9 cellular contexts compared by ENCODE assay signal in genomic region chr10:79112898-79113431, GRCh38. TPM values are rescaled to one million over a fixed set of nuclear protein-coding genes. Genes with fewer than 3 reads are reported as not detected.
DNase-seq lines count a peak whose midpoint lies in the region; ATAC-seq, FAIRE-seq and TF ChIP-seq lines count a peak whose summit lies in the region.
"Had no signal": no experiment of that assay in that cellular context is flagged by ENCODE, and none has a peak within 500 bp of the region (broad histone marks: within the 10 kb centered on the region; RNA-seq: fewer than 3 reads in every experiment).

No MANE protein-coding gene starts in this region.

- H3K18ac ChIP-seq in H9 (ENCODE audit: insufficient read length, low read depth, low read length), result peak overlapping the region; percentile 18

- H2BK15ac ChIP-seq in H9 (ENCODE audit: low read depth, low read length), result no peak overlapping the region

- H3K23ac ChIP-seq in H9 (ENCODE audit: insufficient read length, low read depth, low read length), result no peak overlapping the region

- peak; percentile 14 for ATAC-seq in stimulated activated effector memory CD8-positive, alpha-beta T cell treated with anti-CD3 and anti-CD28 coated beads, Interleukin-12 subunit alpha, Interleukin-12 subunit beta, amount 100 ng/mL, for 72 hours
- ATAC-seq in GM19467 (IDR thresholded peaks at IDR 0.05; ENCODE audit: unreplicated experiment), result no peak

- H2BK20ac ChIP-seq in H9 (ENCODE audit: low read depth, low read length, poor library complexity, severe bottlenecking), result no peak overlapping the region

- H3K9me3 ChIP-seq in H9 (ENCODE audit: control insufficient read depth, low read depth, low read length) (no peaks in the 10 kb centered on the region), keratinocyte (ENCODE audit: control insufficient read depth, low read depth, low read length) (no peaks in the 10 kb centered on the region)

- H3K9me3 Mint-ChIP-seq in H9, result no peaks in the 10 kb centered on the region
- no peaks in the 10 kb centered on the region for H3K9me3 Mint-ChIP-seq in stimulated activated effector memory CD8-positive, alpha-beta T cell treated with anti-CD3 and anti-CD28 coated beads, Interleukin-12 subunit alpha, Interleukin-12 subunit beta, amount 100 ng/mL, for 72 hours

- H3K14ac ChIP-seq in H9 (ENCODE audit: insufficient read depth, low read length), result peak overlapping the region; percentile 59

- H4K20me1 ChIP-seq in H9 (ENCODE audit: control insufficient read depth, insufficient read depth, insufficient read length) (no peaks in the 10 kb centered on the region), keratinocyte (ENCODE audit: control insufficient read depth, extremely low read depth, insufficient read depth, low read length) (no peaks in the 10 kb centered on the region)

- no peak overlapping the region for H4K91ac ChIP-seq in H9 (ENCODE audit: insufficient read length, low read depth, low read length)

- H3K4me3 ChIP-seq in astrocyte of the spinal cord (ENCODE audit: low read depth, low read length) (no peak overlapping the region), keratinocyte (ENCODE audit: control insufficient read depth in 2 of 3, extremely low read depth in 1 of 3, insufficient read depth in 2 of 3, low read depth in 1 of 3, low read length in 3 of 3) (no peak overlapping the region)

- no peak overlapping the region for H4K5ac ChIP-seq in H9 (ENCODE audit: insufficient read length, low read depth, low read length)

- no peak overlapping the region for H2AK5ac ChIP-seq in H9 (ENCODE audit: insufficient read length, low read length)

- H2AFZ ChIP-seq in H9 (ENCODE audit: low read length) (no peak overlapping the region), keratinocyte (ENCODE audit: control insufficient read depth, low read length) (peak overlapping the region; percentile 91)

- H3K36me3 Mint-ChIP-seq in H9 (ENCODE audit: insufficient read depth in 1 of 3, low read depth in 3 of 3), result peaks cover 3 to 20% (median 5%) of the 10 kb centered on the region in 3 experiments; a peak in 5 of 7 replicates
- H3K36me3 Mint-ChIP-seq in stimulated activated effector memory CD8-positive, alpha-beta T cell treated with anti-CD3 and anti-CD28 coated beads, Interleukin-12 subunit alpha, Interleukin-12 subunit beta, amount 100 ng/mL, for 72 hours, result peaks cover 13% of the 10 kb centered on the region

- H3K4me1 ChIP-seq in H9 (ENCODE audit: insufficient read depth, low read length) (peaks cover 6% of the 10 kb centered on the region; the same call in 1 of the 2 replicates), keratinocyte (ENCODE audit: control insufficient read depth, extremely low read depth, insufficient read depth, low read length) (peaks cover 31% of the 10 kb centered on the region)

- no peak overlapping the region for H2BK12ac ChIP-seq in H9 (ENCODE audit: insufficient read length, low read depth, low read length)

- DNase-seq in H9 (no peak), astrocyte of the spinal cord (ENCODE audit: low read depth, low spot score) (peak; percentile 82), keratinocyte (ENCODE audit: low read depth, low spot score) (peak; percentile 36), NCI-H748 treated with DMSO at 0.1 percent for 48 hours (lab: John Stamatoyannopoulos, UW) (no peak), DMS153 treated with DMSO at 0.1 percent for 48 hours (lab: John Stamatoyannopoulos, UW; ENCODE audit: unreplicated experiment) (no peak)
- DNase-seq in stimulated activated effector memory CD8-positive, alpha-beta T cell treated with anti-CD3 and anti-CD28 coated beads, Interleukin-12 subunit alpha, Interleukin-12 subunit beta, amount 100 ng/mL, for 72 hours (ENCODE audit: low spot score in 2 of 2), result no peak
- no peak for DNase-seq in stimulated activated CD4-positive, alpha-beta T cell treated with anti-CD3 and anti-CD28 coated beads, Interleukin-1b, Interleukin-23, amount 100 ng/mL, for 48 hours
- DNase-seq: NK-92 treated with Interleukin-12 subunit alpha and Interleukin-12 subunit beta, amount 100 ng/mL, for 24 hours had no signal

- H3T11ph ChIP-seq in H9 (ENCODE audit: low read length), result no peak overlapping the region

- no peak overlapping the region for H3K27ac ChIP-seq in H9 (ENCODE audit: insufficient read length, low read depth, low read length)
- peak overlapping the region; percentile 71 for H3K27ac ChIP-seq in keratinocyte (ENCODE audit: control insufficient read depth, insufficient read depth, low read length)

- in situ Hi-C loops in astrocyte of the spinal cord (cut with HindIII; ENCODE audit: low sequenced_read_pairs), result no loop called here

- WGBS in H9 (ENCODE audit: extremely low coverage, insufficient read length, low lambda C conversion rate), result no CpG with 5 or more reads among the region's 11 CpGs

- no peak overlapping the region for H3K4ac ChIP-seq in H9 (ENCODE audit: low read depth, low read length)

- H4K8ac ChIP-seq in H9 (replicated peaks; ENCODE audit: insufficient read length, low read depth, low read length), result no peak overlapping the region

- H3K4me3 Mint-ChIP-seq in H9, result no peak overlapping the region
- no peak overlapping the region for H3K4me3 Mint-ChIP-seq in stimulated activated effector memory CD8-positive, alpha-beta T cell treated with anti-CD3 and anti-CD28 coated beads, Interleukin-12 subunit alpha, Interleukin-12 subunit beta, amount 100 ng/mL, for 72 hours

- no peak overlapping the region for H2BK120ac ChIP-seq in H9 (ENCODE audit: low read depth, low read length, poor library complexity, severe bottlenecking)

- H2BK5ac ChIP-seq in H9 (ENCODE audit: insufficient read length, low read length), result no peak overlapping the region

- H3K4me1 Mint-ChIP-seq in H9, result peaks cover 57 to 69% of the 10 kb centered on the region in 2 experiments
- H3K4me1 Mint-ChIP-seq in stimulated activated effector memory CD8-positive, alpha-beta T cell treated with anti-CD3 and anti-CD28 coated beads, Interleukin-12 subunit alpha, Interleukin-12 subunit beta, amount 100 ng/mL, for 72 hours, result peaks cover 75% of the 10 kb centered on the region

- TF ChIP-seq CTCF in H9 (conservative IDR thresholded peaks at IDR 0.05) (no peak), astrocyte of the spinal cord (IDR thresholded peaks at IDR 0.05; ENCODE audit: low read depth, low read length) (no peak), keratinocyte (optimal IDR thresholded peaks at IDR 0.05 in 1 of 3, IDR thresholded peaks at IDR 0.05 in 1 of 3, conservative IDR thresholded peaks at IDR 0.05 in 1 of 3; ENCODE audit: extremely low read depth in 1 of 3, insufficient read depth in 2 of 3, low read length in 3 of 3) (no peak)

- peak overlapping the region; percentile 78 to 89 (median 82); a peak in 6 of 7 replicates for H3K27ac Mint-ChIP-seq in H9
- H3K27ac Mint-ChIP-seq in stimulated activated effector memory CD8-positive, alpha-beta T cell treated with anti-CD3 and anti-CD28 coated beads, Interleukin-12 subunit alpha, Interleukin-12 subunit beta, amount 100 ng/mL, for 72 hours, result no peak overlapping the region

- no peaks in the 10 kb centered on the region for H3K9me1 ChIP-seq in keratinocyte (ENCODE audit: control insufficient read depth, extremely low read depth, insufficient read depth, low read length)

- H3K27me3 Mint-ChIP-seq in H9 (ENCODE audit: low read depth), result no peaks in the 10 kb centered on the region

- no peaks in the 10 kb centered on the region for H3K27me3 ChIP-seq in H9 (ENCODE audit: insufficient read depth, low read length)
- H3K27me3 ChIP-seq in keratinocyte (ENCODE audit: control insufficient read depth, extremely low read depth, insufficient read depth, low read length), result no peaks in the 10 kb centered on the region

- H3K4me2 ChIP-seq in H9 (ENCODE audit: insufficient read depth, insufficient read length, low read length) (no peak overlapping the region), keratinocyte (ENCODE audit: control insufficient read depth, extremely low read depth, insufficient read depth, low read depth, low read length) (peak overlapping the region; percentile 56)

- H3K36me3 ChIP-seq in keratinocyte (ENCODE audit: control insufficient read depth in 2 of 2, extremely low read depth in 1 of 2, insufficient read depth in 2 of 2, low read length in 2 of 2), result no peaks in the 10 kb centered on the region

- peak; percentile 39 for FAIRE-seq in keratinocyte (lab: Jason Lieb, UNC)

- H3K79me1 ChIP-seq in H9 (ENCODE audit: insufficient read depth, low read depth, low read length, poor library complexity, severe bottlenecking), result peaks cover 2% of the 10 kb centered on the region

- dilution Hi-C loops in keratinocyte (cut with MboI; ENCODE audit: extremely low pct_ligation_motif_present, low sequenced_read_pairs), result no loop called here

- H3K9ac ChIP-seq in H9 (ENCODE audit: extremely low read depth, insufficient read length, low read length) (no peak overlapping the region), keratinocyte (ENCODE audit: control insufficient read depth, extremely low read depth, insufficient read depth, low read length) (peak overlapping the region; percentile 61)

- no peak overlapping the region for H3K56ac ChIP-seq in H9 (ENCODE audit: insufficient read length, low read depth, low read length)

- no peaks in the 10 kb centered on the region for H3K23me2 ChIP-seq in H9 (ENCODE audit: insufficient read length, low read depth, low read length, poor library complexity, severe bottlenecking)

- H3K79me2 ChIP-seq in H9 (ENCODE audit: insufficient read depth, low read length) (peaks cover 12% of the 10 kb centered on the region; the same call in 1 of the 2 replicates), keratinocyte (ENCODE audit: control insufficient read depth, insufficient read depth, low read length) (peaks cover 8% of the 10 kb centered on the region)

RNA-seq across cellular contexts. Expression of gene ZMIZ1, which starts 44.2 kb away (rescaled TPM):
- 31.8 and 36.9 TPM in 2 replicates for total RNA-seq in H9 (2021)
- polyA plus RNA-seq in keratinocyte, result 1.5 to 4.7 TPM (median 1.8 TPM) in 3 replicates
- 6.9 TPM for polyA plus RNA-seq in keratinocyte (2011; ENCODE audit: low read depth)
- polyA plus RNA-seq in keratinocyte (2011; cell fraction: cytosol; rRNA removed), result 4.3 TPM in 2 replicates
- polyA plus RNA-seq in keratinocyte (2011; cell fraction: nucleus; rRNA removed), result 13.3 and 16.2 TPM in 2 replicates
- 8.2 and 15.2 TPM in 2 replicates for polyA plus RNA-seq in keratinocyte (2012; ENCODE audit: low replicate concordance)
- 5.7 to 33.8 TPM (median 5.9 TPM) in 3 replicates for polyA minus RNA-seq in keratinocyte
- 5.6 TPM for polyA minus RNA-seq in keratinocyte (2011; cell fraction: cytosol; rRNA and poly(A)+ RNA removed)
- polyA minus RNA-seq in keratinocyte (2011; cell fraction: nucleus; rRNA and poly(A)+ RNA removed), result 11.6 and 15.2 TPM in 2 replicates

Comparison
In these comparisons a context has a peak if more than half of its experiments do, and no peak if none do; other contexts are left out.
1. DNase-seq: peak in astrocyte of the spinal cord (single experiment) and keratinocyte (single experiment); none in H9 (single experiment), stimulated activated effector memory CD8-positive, alpha-beta T cell treated with anti-CD3 and anti-CD28 coated beads, Interleukin-12 subunit alpha, Interleukin-12 subunit beta, amount 100 ng/mL, for 72 hours (0 of 2), stimulated activated CD4-positive, alpha-beta T cell treated with anti-CD3 and anti-CD28 coated beads, Interleukin-1b, Interleukin-23, amount 100 ng/mL, for 48 hours (single experiment), NCI-H748 treated with DMSO at 0.1 percent for 48 hours (single experiment) and DMS153 treated with DMSO at 0.1 percent for 48 hours (single experiment).